Comparison of ENCODE assay signal across 8 cellular contexts in genomic region chr3:31533169-31533870, GRCh38. TPM values are rescaled to one million over a fixed set of nuclear protein-coding genes. Genes with fewer than 3 reads are reported as not detected.
DNase-seq lines count a peak whose midpoint lies in the region; ATAC-seq lines count a peak whose summit lies in the region.

No MANE protein-coding gene starts in this region.

- in situ Hi-C loops in GM23248 (cut with MboI) = no loop called here

- H3K4me1 Mint-ChIP-seq in stimulated activated naive B cell treated with anti-CD40 and anti-IgM and Interleukin-4, amounts not matched to agents 10 μg/mL and 1 μg/mL and 100 μg/mL, for 72 hours = peaks cover 10 to 30% of the 10 kb centered on the region in 2 donors

- H3K27ac Mint-ChIP-seq in stimulated activated naive B cell treated with anti-CD40 and anti-IgM and Interleukin-4, amounts not matched to agents 10 μg/mL and 1 μg/mL and 100 μg/mL, for 72 hours = peak overlapping the region; percentile 100

- no peaks in the 10 kb centered on the region for H4K20me1 ChIP-seq in GM23248 (ENCODE audit: insufficient read depth)

- no peaks in the 10 kb centered on the region for H3K9me3 ChIP-seq in ES-I3 (ENCODE audit: control insufficient read depth, insufficient read depth, low read length)
- no peaks in the 10 kb centered on the region for H3K9me3 ChIP-seq in GM23248 (ENCODE audit: low read depth)

- H3K79me2 ChIP-seq in GM23248 (ENCODE audit: insufficient read depth) = peaks cover 53% of the 10 kb centered on the region

- peak; percentile 70 for DNase-seq in GM23248
- DNase-seq in NAMALWA (ENCODE audit: low spot score) = peak; percentile 76
- peak; percentile 56 for DNase-seq in activated CD8-positive, alpha-beta memory T cell treated with anti-CD3 and anti-CD28 coated beads, Interleukin-2, amount 50 U/mL, for 4 hours
- DNase-seq in epithelial cell of prostate (ENCODE audit: low read depth, low spot score) = no peak
- peak; percentile 49 for DNase-seq in myocyte (ENCODE audit: low read depth)
- DNase-seq in stimulated activated naive B cell treated with anti-CD40 and anti-IgM and Interleukin-4, amounts not matched to agents 10 μg/mL and 1 μg/mL and 100 μg/mL, for 72 hours = peak; percentile 47
- DNase-seq in NCI-H2107 treated with DMSO at 0.1 percent for 48 hours (lab: John Stamatoyannopoulos, UW; ENCODE audit: unreplicated experiment) = no peak

- no peaks in the 10 kb centered on the region for H3K27me3 ChIP-seq in GM23248 (replicated peaks; ENCODE audit: insufficient read depth)

- H3K4me1 ChIP-seq in ES-I3 (ENCODE audit: insufficient read depth, low read length) (peaks cover 15% of the 10 kb centered on the region; the same call in 1 of the 2 replicates), GM23248 (ENCODE audit: insufficient read depth) (peaks cover 30% of the 10 kb centered on the region)

- H3K27ac ChIP-seq in GM23248 = peak overlapping the region; percentile 96
- peak overlapping the region; percentile 93 for H3K27ac ChIP-seq in epithelial cell of prostate

- WGBS in GM23248 (ENCODE audit: low coverage in 1 of 2, low lambda C conversion rate in 2 of 2, missing lambda C conversion rate in 2 of 2), 2 experiments = 0 to 1% methylated on average over 56 to 57 of the region's 79 CpGs

- H2AFZ ChIP-seq in GM23248 = peak overlapping the region; percentile 89

- H3K36me3 Mint-ChIP-seq in stimulated activated naive B cell treated with anti-CD40 and anti-IgM and Interleukin-4, amounts not matched to agents 10 μg/mL and 1 μg/mL and 100 μg/mL, for 72 hours = peaks cover 1 to 3% of the 10 kb centered on the region in 2 donors

- H3K36me3 ChIP-seq in ES-I3 (ENCODE audit: insufficient read depth, low read length) (no peaks in the 10 kb centered on the region), GM23248 (ENCODE audit: low read depth) (no peaks in the 10 kb centered on the region)

- H3K9me3 Mint-ChIP-seq in stimulated activated naive B cell treated with anti-CD40 and anti-IgM and Interleukin-4, amounts not matched to agents 10 μg/mL and 1 μg/mL and 100 μg/mL, for 72 hours = no peaks in the 10 kb centered on the region

- H3F3A ChIP-seq in GM23248 (ENCODE audit: insufficient read depth) = peaks cover 10% of the 10 kb centered on the region

- ATAC-seq in stimulated activated naive B cell treated with anti-CD40 and anti-IgM and Interleukin-4, amounts not matched to agents 10 μg/mL and 1 μg/mL and 100 μg/mL, for 72 hours (replicated peaks) = peak; percentile 0 to 2

- peak overlapping the region; percentile 97 to 99 for H3K4me3 Mint-ChIP-seq in stimulated activated naive B cell treated with anti-CD40 and anti-IgM and Interleukin-4, amounts not matched to agents 10 μg/mL and 1 μg/mL and 100 μg/mL, for 72 hours

- peak overlapping the region; percentile 98 for H3K4me3 ChIP-seq in GM23248

- peak overlapping the region; percentile 86 for H3K4me2 ChIP-seq in GM23248 (ENCODE audit: unreplicated experiment)

- H3K9me2 ChIP-seq in GM23248 (ENCODE audit: insufficient read depth) = no peaks in the 10 kb centered on the region

- H3K9ac ChIP-seq in ES-I3 (ENCODE audit: low read depth, low read length) (peak overlapping the region; percentile 99), GM23248 (peak overlapping the region; percentile 89)

- H3K27me3 Mint-ChIP-seq in stimulated activated naive B cell treated with anti-CD40 and anti-IgM and Interleukin-4, amounts not matched to agents 10 μg/mL and 1 μg/mL and 100 μg/mL, for 72 hours = no peaks in the 10 kb centered on the region

RNA-seq across cellular contexts. Expression of gene STT3B, which starts 0.6 kb away (rescaled TPM):
- 174 and 234 TPM in 2 replicates for total RNA-seq in GM23248 (2014; rRNA removed; shearing (Covaris generic))
- 80.7 and 81.5 TPM in 2 replicates for polyA plus RNA-seq in GM23248 (2016; fragmentation: Nextera tagmentation; extraction: Ambion mirVana)
- 131 and 154 TPM in 2 replicates for total RNA-seq in myocyte
- polyA plus RNA-seq in myocyte (2012) = 64.6 TPM

Comparison
In these comparisons a context has a peak if more than half of its experiments do, and no peak if none do; other contexts are left out.
1. DNase-seq: peak in GM23248 (single experiment), NAMALWA (single experiment), activated CD8-positive, alpha-beta memory T cell treated with anti-CD3 and anti-CD28 coated beads, Interleukin-2, amount 50 U/mL, for 4 hours (single experiment), myocyte (single experiment) and stimulated activated naive B cell treated with anti-CD40 and anti-IgM and Interleukin-4, amounts not matched to agents 10 μg/mL and 1 μg/mL and 100 μg/mL, for 72 hours (single experiment); none in epithelial cell of prostate (single experiment) and NCI-H2107 treated with DMSO at 0.1 percent for 48 hours (single experiment).